In the genomic region with DNA sequence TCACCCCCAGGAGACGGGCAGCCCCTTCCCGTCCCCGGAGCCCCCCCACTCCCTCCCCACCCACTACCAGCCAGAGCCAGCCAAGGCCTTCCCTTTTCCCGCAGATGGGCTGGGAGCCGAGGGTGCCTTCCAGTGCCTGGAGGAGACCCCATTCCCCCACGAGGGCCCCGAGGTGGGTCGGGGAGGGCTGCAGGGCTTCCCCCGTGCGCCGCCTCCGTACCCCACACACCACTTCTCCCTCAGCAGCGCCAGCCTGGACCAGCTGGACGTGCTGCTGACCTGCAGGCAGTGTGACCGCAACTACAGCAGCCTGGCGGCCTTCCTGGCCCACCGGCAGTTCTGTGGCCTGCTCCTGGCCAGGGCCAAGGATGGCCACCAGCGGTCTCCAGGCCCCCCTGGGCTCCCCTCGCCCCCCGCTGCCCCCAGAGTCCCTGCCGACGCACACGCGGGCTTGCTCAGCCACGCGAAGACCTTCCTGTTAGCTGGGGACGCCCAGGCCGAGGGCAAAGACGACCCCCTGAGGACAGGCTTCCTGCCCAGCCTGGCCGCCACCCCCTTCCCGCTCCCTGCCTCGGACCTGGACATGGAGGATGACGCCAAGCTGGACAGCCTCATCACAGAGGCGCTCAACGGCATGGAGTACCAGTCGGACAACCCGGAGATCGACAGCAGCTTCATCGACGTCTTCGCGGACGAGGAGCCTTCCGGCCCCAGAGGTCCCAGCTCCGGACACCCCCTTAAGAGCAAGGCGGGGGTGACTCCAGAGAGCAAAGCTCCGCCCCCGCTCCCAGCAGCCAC, we compare ENCODE assay signal across 11 cellular contexts. TPM values are rescaled to one million over a fixed set of nuclear protein-coding genes. Genes with fewer than 3 reads are reported as not detected.
DNase-seq lines count a peak whose midpoint lies in the region; ATAC-seq and TF ChIP-seq lines count a peak whose summit lies in the region.
"Had no signal": no experiment of that assay in that cellular context is flagged by ENCODE, and none has a peak within 500 bp of the region (broad histone marks: within the 10 kb centered on the region; RNA-seq: fewer than 3 reads in every experiment).

No MANE protein-coding gene starts in this region.

- TF ChIP-seq CTCF in psoas muscle (IDR thresholded peaks at IDR 0.05) = no peak

- H3K27ac ChIP-seq in BLaER1 treated with 17β-estradiol and CSF1 and Interleukin-3, amounts not matched to agents 10 nM and 100 nM = peak overlapping the region; percentile 81 to 96 (median 89)
- H3K27ac ChIP-seq in HUES64 (ENCODE audit: low read depth, low read length) (no peak overlapping the region), ectodermal cell (ENCODE audit: insufficient read depth, low read depth, low read length, poor library complexity, severe bottlenecking) (no peak overlapping the region), psoas muscle (no peak overlapping the region)

- DNase-seq in psoas muscle (no peak), putamen (ENCODE audit: low spot score) (no peak), GF-D8 (lab: John Stamatoyannopoulos, UW) (no peak), NCI-H1436 (lab: John Stamatoyannopoulos, UW) (no peak)
- DNase-seq: COR-L47 had no signal

- peaks cover 5 to 55% (median 37%) of the 10 kb centered on the region in 11 experiments; a peak in 19 of 22 replicates for H3K27me3 ChIP-seq in BLaER1 treated with 17β-estradiol and CSF1 and Interleukin-3, amounts not matched to agents 10 nM and 100 nM
- H3K27me3 ChIP-seq in HUES64 (ENCODE audit: insufficient read depth, low read length) (peaks cover 24% of the 10 kb centered on the region), ectodermal cell (ENCODE audit: control insufficient read depth, insufficient read depth, low read length, poor library complexity, severe bottlenecking) (peaks cover 26% of the 10 kb centered on the region), psoas muscle (ENCODE audit: insufficient read depth in 3 of 3, low read length in 2 of 3) (peaks cover 0 to 54% (median 22%) of the 10 kb centered on the region in 3 donors)

- ATAC-seq in psoas muscle (no peak), GM18502 (IDR thresholded peaks at IDR 0.05; ENCODE audit: poor library complexity, unreplicated experiment) (no peak)
- ATAC-seq: HCT116 had no signal

- H3K9me3 ChIP-seq in BLaER1 treated with 17β-estradiol and CSF1 and Interleukin-3, amounts not matched to agents 10 nM and 100 nM (replicated peaks in 1 of 11) = no peaks in the 10 kb centered on the region
- no peaks in the 10 kb centered on the region for H3K9me3 ChIP-seq in HUES64 (ENCODE audit: insufficient read depth, low read depth, low read length)
- H3K9me3 ChIP-seq in ectodermal cell (ENCODE audit: control insufficient read depth, low read length) = no peaks in the 10 kb centered on the region
- H3K9me3 ChIP-seq in psoas muscle = no peaks in the 10 kb centered on the region

- peaks cover 0 to 16% (median 0%) of the 10 kb centered on the region in 11 experiments; a peak in 3 of 22 replicates for H3K36me3 ChIP-seq in BLaER1 treated with 17β-estradiol and CSF1 and Interleukin-3, amounts not matched to agents 10 nM and 100 nM
- H3K36me3 ChIP-seq in HUES64 (ENCODE audit: insufficient read depth, low read length) (no peaks in the 10 kb centered on the region), ectodermal cell (ENCODE audit: control insufficient read depth, insufficient read depth, low read length) (no peaks in the 10 kb centered on the region), psoas muscle (ENCODE audit: insufficient read depth in 1 of 2, low read depth in 1 of 2) (no peaks in the 10 kb centered on the region)

- WGBS in HUES64 = 89% methylated on average over 48 of the region's 48 CpGs
- WGBS in ectodermal cell, 2 experiments = 88 to 89% methylated on average over 48 of the region's 48 CpGs
- WGBS in psoas muscle, 3 donors = 56 to 60% (median 58%) methylated on average over 44 to 48 of the region's 48 CpGs

- peak overlapping the region; percentile 67 to 88 (median 79) for H3K4me3 ChIP-seq in BLaER1 treated with 17β-estradiol and CSF1 and Interleukin-3, amounts not matched to agents 10 nM and 100 nM
- peak overlapping the region; percentile 37; the same call in 1 of the 2 replicates for H3K4me3 ChIP-seq in HUES64 (ENCODE audit: low read length)
- peak overlapping the region; percentile 8 for H3K4me3 ChIP-seq in ectodermal cell (ENCODE audit: insufficient read depth, low read depth, low read length)
- peak overlapping the region; percentile 61 for H3K4me3 ChIP-seq in psoas muscle

- H3K4me2 ChIP-seq in BLaER1 treated with 17β-estradiol and CSF1 and Interleukin-3, amounts not matched to agents 10 nM and 100 nM = peak overlapping the region; percentile 80 to 100 (median 98)

- intact Hi-C loops in psoas muscle (cut with DNase I) = no loop called here

- peaks cover 68 to 80% (median 72%) of the 10 kb centered on the region in 10 experiments for H3K4me1 ChIP-seq in BLaER1 treated with 17β-estradiol and CSF1 and Interleukin-3, amounts not matched to agents 10 nM and 100 nM
- H3K4me1 ChIP-seq in HUES64 (ENCODE audit: insufficient read depth, low read length) (no peaks in the 10 kb centered on the region), ectodermal cell (ENCODE audit: control insufficient read depth, insufficient read depth, low read length) (no peaks in the 10 kb centered on the region), psoas muscle (peaks cover 8% of the 10 kb centered on the region)

- H4K20me1 ChIP-seq in BLaER1 treated with 17β-estradiol and CSF1 and Interleukin-3, amounts not matched to agents 10 nM and 100 nM = peaks cover 29 to 82% (median 75%) of the 10 kb centered on the region in 11 experiments; a peak in 20 of 22 replicates

- H3K9ac ChIP-seq in BLaER1 treated with 17β-estradiol and CSF1 and Interleukin-3, amounts not matched to agents 10 nM and 100 nM = peak overlapping the region; percentile 78 to 98 (median 90)
- no peak overlapping the region for H3K9ac ChIP-seq in HUES64 (ENCODE audit: low read depth, low read length)

RNA-seq across cellular contexts. Expression of gene ZFPM1, which starts 23.5 kb away (rescaled TPM):
- 2.0 TPM for polyA plus RNA-seq in HUES64 (2013, experiment 1 of 2)
- polyA plus RNA-seq in HUES64 (2013, experiment 2 of 2) = 3.4 TPM
- 1.9 TPM for polyA plus RNA-seq in ectodermal cell (2013, experiment 1 of 4)
- 2.3 TPM for polyA plus RNA-seq in ectodermal cell (2013, experiment 2 of 4)
- 3.7 TPM for polyA plus RNA-seq in ectodermal cell (2013, experiment 3 of 4)
- polyA plus RNA-seq in ectodermal cell (2013, experiment 4 of 4) = 3.9 TPM
- 1 to 10 TPM; 2.3 to 2.9 (median 2.6) TPM for total RNA-seq in psoas muscle
- 1 to 10 TPM in 1 of 3 donors, under 1 TPM in 2; 0.43 to 1.4 (median 0.56) TPM for polyA plus RNA-seq in psoas muscle

RNA-seq across cellular contexts. Expression of gene ZNF469, which starts 46.8 kb away (rescaled TPM):
- 0.60 TPM for polyA plus RNA-seq in HUES64 (2013, experiment 1 of 2)
- 0.70 TPM for polyA plus RNA-seq in HUES64 (2013, experiment 2 of 2)
- 0.46 TPM for polyA plus RNA-seq in ectodermal cell (2013, experiment 1 of 4)
- 0.53 TPM for polyA plus RNA-seq in ectodermal cell (2013, experiment 2 of 4)
- 0.43 TPM for polyA plus RNA-seq in ectodermal cell (2013, experiment 3 of 4)
- polyA plus RNA-seq in ectodermal cell (2013, experiment 4 of 4) = 0.57 TPM
- 1 to 10 TPM in 1 of 4 donors, under 1 TPM in 3; 0.25 to 1.7 (median 0.47) TPM for total RNA-seq in psoas muscle
- under 1 TPM; 0.08 to 0.30 (median 0.23) TPM for polyA plus RNA-seq in psoas muscle
- polyA plus RNA-seq: neural cell had no signal

Comparison
In these comparisons a context has a peak if more than half of its experiments do, and no peak if none do; other contexts are left out.
1. H3K27ac ChIP-seq: peak in BLaER1 treated with 17β-estradiol and CSF1 and Interleukin-3, amounts not matched to agents 10 nM and 100 nM (11 of 11); none in HUES64 (single experiment), ectodermal cell (single experiment) and psoas muscle (single experiment).
2. H3K4me3 ChIP-seq: peak in every context shown above with its lines; median percentile 79 in BLaER1 treated with 17β-estradiol and CSF1 and Interleukin-3, amounts not matched to agents 10 nM and 100 nM; 61 in psoas muscle; 37 in HUES64; 8 in ectodermal cell.